Comparison of ENCODE assay signal across 23 cellular contexts in the genomic region with DNA sequence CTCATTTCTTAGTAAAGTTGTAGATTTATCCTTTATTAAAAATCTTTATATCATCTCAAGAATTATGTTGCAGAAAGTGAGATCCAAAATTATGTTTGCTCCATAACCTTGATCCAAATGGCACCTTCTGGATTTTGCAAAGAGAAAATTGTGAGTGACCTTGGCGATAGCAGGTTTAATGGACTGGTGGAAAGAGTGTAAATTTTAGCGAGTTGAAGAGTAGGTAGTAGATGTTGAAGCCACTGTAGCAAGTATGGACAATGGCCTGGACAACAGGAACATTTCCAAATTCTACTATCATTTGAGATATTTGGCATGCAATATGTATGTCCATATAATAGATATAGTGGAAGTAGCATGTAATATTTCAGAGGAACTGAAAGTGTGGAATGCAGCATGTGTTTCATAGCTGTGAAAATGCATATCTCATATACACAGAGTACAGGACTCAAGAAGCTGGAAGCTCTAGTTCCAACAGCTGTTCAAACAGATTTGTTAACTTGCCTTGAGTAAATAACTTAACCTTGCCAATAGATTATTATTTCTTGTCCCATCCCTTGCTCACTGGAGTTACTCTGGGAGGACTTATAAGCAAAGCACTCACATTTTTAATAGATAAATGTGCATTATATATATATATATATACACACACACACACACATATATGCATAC.
"Had no signal": no experiment of that assay in that cellular context is flagged by ENCODE, and none has a peak within 500 bp of the region (broad histone marks: within the 10 kb centered on the region; RNA-seq: fewer than 3 reads in every experiment).

No MANE protein-coding gene starts in this region.

- DNase-seq: activated CD4-positive, alpha-beta memory T cell treated with anti-CD3 and anti-CD28 coated beads, Interleukin-2, amount 10 ng/mL, durations not matched to agents 7 days and 5 days; activated CD4-positive, alpha-beta T cell treated with anti-CD3 and anti-CD28 coated beads, Interleukin-2, amount 10 ng/mL, durations not matched to agents 24 days and 14 days; activated CD8-positive, alpha-beta memory T cell treated with anti-CD3 and anti-CD28 coated beads, Interleukin-2, amount 10 ng/mL, durations not matched to agents 7 days and 5 days; activated gamma-delta T cell treated with Interleukin-2 at 50 U/mL for 16 hours; activated T-cell treated with anti-CD3 and anti-CD28 coated beads for 4 hours; anterior cingulate cortex; heart left ventricle; islet precursor cell; left cardiac atrium; lower lobe of right lung; naive thymus-derived CD8-positive, alpha-beta T cell; retina; spleen; stimulated activated CD4-positive, alpha-beta T cell treated with anti-CD3 and anti-CD28 coated beads, Interleukin-4, amount 100 ng/mL, for 1 hour; stimulated activated naive CD4-positive, alpha-beta T cell had no signal

- H2AFZ ChIP-seq: neural progenitor cell had no signal

- H3K27me3 ChIP-seq: heart left ventricle, neural progenitor cell, spleen, vagina had no signal

- H3K36me3 ChIP-seq: heart left ventricle, lower lobe of right lung, neural progenitor cell, spleen, thoracic aorta, vagina had no signal

- H3K9ac ChIP-seq: neural progenitor cell had no signal

- ATAC-seq: activated CD4-positive, CD25-positive, alpha-beta regulatory T cell treated with anti-CD3 and anti-CD28 coated beads, Interleukin-2, amount 50 U/mL, for 24 hours; activated CD8-positive, alpha-beta memory T cell treated with anti-CD3 and anti-CD28 coated beads, Interleukin-2, amount 10 ng/mL, durations not matched to agents 7 days and 5 days; heart left ventricle; lower lobe of right lung; naive thymus-derived CD8-positive, alpha-beta T cell had no signal

- H3K4me1 Mint-ChIP-seq: activated CD4-positive, alpha-beta memory T cell treated with anti-CD3 and anti-CD28 coated beads, Interleukin-2, amount 10 ng/mL, durations not matched to agents 7 days and 5 days; activated CD4-positive, alpha-beta T cell treated with anti-CD3 and anti-CD28 coated beads, Interleukin-2, amount 10 ng/mL, durations not matched to agents 24 days and 14 days; activated CD8-positive, alpha-beta memory T cell treated with anti-CD3 and anti-CD28 coated beads, Interleukin-2, amount 10 ng/mL, durations not matched to agents 7 days and 5 days; activated naive CD4-positive, alpha-beta T cell treated with anti-CD3 and anti-CD28 coated beads, Interleukin-2, amount 50 U/mL, for 24 hours; naive thymus-derived CD8-positive, alpha-beta T cell had no signal

- H3K9me3 Mint-ChIP-seq: activated CD4-positive, alpha-beta memory T cell treated with anti-CD3 and anti-CD28 coated beads, Interleukin-2, amount 10 ng/mL, durations not matched to agents 7 days and 5 days; activated CD4-positive, alpha-beta T cell treated with anti-CD3 and anti-CD28 coated beads, Interleukin-2, amount 10 ng/mL, durations not matched to agents 24 days and 14 days; type B pancreatic cell had no signal

- H3K4me3 ChIP-seq: heart left ventricle, lower lobe of right lung, neural progenitor cell, spleen, thoracic aorta, vagina had no signal

- H3K36me3 Mint-ChIP-seq: activated CD8-positive, alpha-beta memory T cell treated with anti-CD3 and anti-CD28 coated beads, Interleukin-2, amount 10 ng/mL, durations not matched to agents 7 days and 5 days; activated naive CD4-positive, alpha-beta T cell treated with anti-CD3 and anti-CD28 coated beads, Interleukin-2, amount 50 U/mL, for 24 hours; brain; naive thymus-derived CD8-positive, alpha-beta T cell; neural progenitor cell; type B pancreatic cell had no signal

- H3K9me3 ChIP-seq: heart left ventricle, lower lobe of right lung, spleen, thoracic aorta, vagina had no signal

- H3K4me1 ChIP-seq: spleen, vagina had no signal

- H3K27me3 Mint-ChIP-seq: activated CD4-positive, alpha-beta memory T cell treated with anti-CD3 and anti-CD28 coated beads, Interleukin-2, amount 10 ng/mL, durations not matched to agents 7 days and 5 days; activated CD4-positive, alpha-beta T cell treated with anti-CD3 and anti-CD28 coated beads, Interleukin-2, amount 10 ng/mL, durations not matched to agents 24 days and 14 days; activated CD8-positive, alpha-beta memory T cell treated with anti-CD3 and anti-CD28 coated beads, Interleukin-2, amount 10 ng/mL, durations not matched to agents 7 days and 5 days; brain; type B pancreatic cell had no signal

- H3K27ac ChIP-seq: heart left ventricle, lower lobe of right lung, neural progenitor cell, spleen, thoracic aorta, vagina, VCaP had no signal

- H3K4me2 ChIP-seq: neural progenitor cell had no signal

- H3K27ac Mint-ChIP-seq: activated CD4-positive, alpha-beta memory T cell treated with anti-CD3 and anti-CD28 coated beads, Interleukin-2, amount 10 ng/mL, durations not matched to agents 7 days and 5 days; activated CD4-positive, alpha-beta T cell treated with anti-CD3 and anti-CD28 coated beads, Interleukin-2, amount 10 ng/mL, durations not matched to agents 24 days and 14 days; activated CD8-positive, alpha-beta memory T cell treated with anti-CD3 and anti-CD28 coated beads, Interleukin-2, amount 10 ng/mL, durations not matched to agents 7 days and 5 days; activated naive CD4-positive, alpha-beta T cell treated with anti-CD3 and anti-CD28 coated beads, Interleukin-2, amount 50 U/mL, for 24 hours; brain; naive thymus-derived CD8-positive, alpha-beta T cell; neural progenitor cell; type B pancreatic cell had no signal

- H3K4me3 Mint-ChIP-seq: activated CD4-positive, alpha-beta memory T cell treated with anti-CD3 and anti-CD28 coated beads, Interleukin-2, amount 10 ng/mL, durations not matched to agents 7 days and 5 days; activated CD4-positive, alpha-beta T cell treated with anti-CD3 and anti-CD28 coated beads, Interleukin-2, amount 10 ng/mL, durations not matched to agents 24 days and 14 days; activated CD8-positive, alpha-beta memory T cell treated with anti-CD3 and anti-CD28 coated beads, Interleukin-2, amount 10 ng/mL, durations not matched to agents 7 days and 5 days; activated naive CD4-positive, alpha-beta T cell treated with anti-CD3 and anti-CD28 coated beads, Interleukin-2, amount 50 U/mL, for 24 hours; brain; naive thymus-derived CD8-positive, alpha-beta T cell; neural progenitor cell; type B pancreatic cell had no signal
